ENCODE assay signal across 23 cellular contexts in the genomic region with DNA sequence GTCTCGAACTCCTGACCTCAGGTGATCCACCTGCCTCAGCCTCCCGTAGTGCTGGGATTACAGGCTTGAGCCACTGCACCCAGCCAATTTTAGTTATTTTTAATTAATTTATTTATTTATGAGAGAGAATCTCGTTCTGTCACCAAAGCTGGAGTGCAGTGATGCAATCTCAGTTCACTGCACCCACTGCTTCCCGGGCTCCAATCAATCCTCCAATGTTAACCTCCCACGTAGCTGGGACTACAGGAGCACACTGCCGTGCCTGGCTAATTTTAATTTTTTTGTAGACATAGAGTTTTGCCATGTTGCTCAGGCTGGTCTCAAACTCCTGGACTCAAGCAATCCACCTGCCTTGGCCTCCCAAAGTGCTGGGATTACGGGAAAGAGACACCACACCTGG.
DNase-seq lines count a peak whose midpoint lies in the region; ATAC-seq and TF ChIP-seq lines count a peak whose summit lies in the region.
"Had no signal": no experiment of that assay in that cellular context is flagged by ENCODE, and none has a peak within 500 bp of the region (broad histone marks: within the 10 kb centered on the region; RNA-seq: fewer than 3 reads in every experiment).

No MANE protein-coding gene starts in this region.

- no peak for TF ChIP-seq CTCF in IMR-90 (conservative IDR thresholded peaks at IDR 0.05; ENCODE audit: low read depth, low read length)
- no peak for TF ChIP-seq CTCF in dorsolateral prefrontal cortex (IDR thresholded peaks at IDR 0.05 in 54 of 56, conservative IDR thresholded peaks at IDR 0.05 in 2 of 56; ENCODE audit: low read depth in 1 of 56, partially characterized antibody in 56 of 56)
- TF ChIP-seq CTCF in nephron progenitor cell (IDR thresholded peaks at IDR 0.05): no peak
- no peak for TF ChIP-seq CTCF in spleen (IDR thresholded peaks at IDR 0.05 in 8 of 11, conservative IDR thresholded peaks at IDR 0.05 in 3 of 11)

- H3K18ac ChIP-seq in IMR-90 (ENCODE audit: low read depth, low read length): no peak overlapping the region

- no peak overlapping the region for H2AK5ac ChIP-seq in IMR-90 (ENCODE audit: low read depth, low read length)

- H3K9me3 ChIP-seq in IMR-90 (ENCODE audit: control insufficient read depth, insufficient read depth, low read length) (no peaks in the 10 kb centered on the region), spleen (no peaks in the 10 kb centered on the region)
- H3K9me3 ChIP-seq: BE2C had no signal

- peak overlapping the region; percentile 20; the same call in 1 of the 2 replicates for H3K23ac ChIP-seq in IMR-90 (ENCODE audit: low read depth, low read length)

- no peak for TF ChIP-seq POLR2A in IMR-90 (IDR thresholded peaks at IDR 0.05; ENCODE audit: low read depth, low read length)
- TF ChIP-seq POLR2A in spleen (IDR thresholded peaks at IDR 0.05): no peak

- TF ChIP-seq RAD21 in IMR-90 (IDR thresholded peaks at IDR 0.05; ENCODE audit: low read length): no peak

- peaks cover 8% of the 10 kb centered on the region for H3K9me3 Mint-ChIP-seq in nephron progenitor cell
- H3K9me3 Mint-ChIP-seq: CD14-positive monocyte; CD4-positive, alpha-beta memory T cell; CD4-positive, CD25-positive, alpha-beta regulatory T cell; CD8-positive, alpha-beta memory T cell had no signal

- no peak overlapping the region for H3K4ac ChIP-seq in IMR-90 (ENCODE audit: low read depth, low read length)

- H4K5ac ChIP-seq in IMR-90 (ENCODE audit: low read depth, low read length): no peak overlapping the region

- intact Hi-C loops in IMR-90 (cut with micrococcal nuclease) (no loop called here), dorsolateral prefrontal cortex (cut with DNase I) (no loop called here), spleen (cut with DNase I; ENCODE audit: low total_unique reads) (no loop called here)

- peaks cover 19% of the 10 kb centered on the region for H3K4me1 ChIP-seq in IMR-90 (ENCODE audit: control insufficient read depth, insufficient read depth, low read length)
- peaks cover 0 to 56% (median 33%) of the 10 kb centered on the region in 6 donors for H3K4me1 ChIP-seq in spleen

- no peak overlapping the region for H2BK120ac ChIP-seq in IMR-90 (ENCODE audit: low read depth, low read length)

- no peak overlapping the region for H3K56ac ChIP-seq in IMR-90 (ENCODE audit: extremely low read depth, insufficient read depth, low read length)

- H2BK20ac ChIP-seq in IMR-90 (ENCODE audit: low read depth, low read length): no peak overlapping the region

- H3K79me1 ChIP-seq in IMR-90 (ENCODE audit: low read depth in 1 of 2, low read length in 2 of 2): peaks cover 26 to 58% of the 10 kb centered on the region in 2 experiments

- dilution Hi-C loops in IMR-90 (cut with HindIII; ENCODE audit: low sequenced_read_pairs, unreplicated experiment): no loop called here

- H2AFZ ChIP-seq in IMR-90 (replicated peaks; ENCODE audit: low read length, poor library complexity): no peak overlapping the region

- no peak overlapping the region for H3K4me2 ChIP-seq in IMR-90 (ENCODE audit: low read depth, low read length)
- H3K4me2 ChIP-seq: BLaER1 had no signal

- H3K27me3 ChIP-seq in IMR-90 (ENCODE audit: control insufficient read depth, insufficient read depth, low read length) (no peaks in the 10 kb centered on the region), dorsolateral prefrontal cortex (no peaks in the 10 kb centered on the region), spleen (replicated peaks in 1 of 7) (no peaks in the 10 kb centered on the region)
- H3K27me3 ChIP-seq: BE2C, BLaER1 had no signal

- no peak overlapping the region for H2BK15ac ChIP-seq in IMR-90 (ENCODE audit: low read depth, low read length)

- no peak overlapping the region for H3K27ac ChIP-seq in IMR-90 (ENCODE audit: insufficient read depth, low read length)
- H3K27ac ChIP-seq in dorsolateral prefrontal cortex: peak overlapping the region in 50 of 59 donors; percentile 14 to 98 (median 92)
- H3K27ac ChIP-seq in spleen: no peak overlapping the region
- H3K27ac ChIP-seq: BLaER1 had no signal

- BruUV-seq in IMR-90 (replicated peaks; lab: Mats Ljungman, UMichigan): no TSS peak

- CTCF ChIA-PET in IMR-90 (lab: Yijun Ruan, JAX): no interaction called here

- H3K9me1 ChIP-seq in IMR-90 (ENCODE audit: insufficient read depth, low read length): peaks cover 8% of the 10 kb centered on the region

- no peak for ATAC-seq in IMR-90 (ENCODE audit: low read depth)
- ATAC-seq: GM12878 had no signal

- no peaks in the 10 kb centered on the region for H3K36me3 ChIP-seq in IMR-90 (ENCODE audit: control insufficient read depth, insufficient read depth, low read length)
- H3K36me3 ChIP-seq in spleen: no peaks in the 10 kb centered on the region
- H3K36me3 ChIP-seq: BE2C had no signal

- DNase-seq in IMR-90: no peak
- DNase-seq in dorsolateral prefrontal cortex: no peak
- DNase-seq in nephron progenitor cell: no peak
- DNase-seq in NK-92 (lab: John Stamatoyannopoulos, UW; ENCODE audit: unreplicated experiment): no peak
- DNase-seq in spleen: no peak
- DNase-seq in T1000 (lab: John Stamatoyannopoulos, UW): no peak
- DNase-seq: 8988T; ACHN; BE2C; CD4-positive, alpha-beta memory T cell; CD4-positive, CD25-positive, alpha-beta regulatory T cell; CD8-positive, alpha-beta memory T cell; COR-L47; DMS 273 treated with DMSO at 0.1 percent for 48 hours; DMS153; DMS53; DMS79; DND-41; EL; GDM1 had no signal

- in situ Hi-C loops in IMR-90 (cut with MboI; ENCODE audit: low sequenced_read_pairs): no loop called here

- H4K91ac ChIP-seq in IMR-90 (ENCODE audit: insufficient read depth, low read depth, low read length): no peak overlapping the region

- H3K9ac ChIP-seq in IMR-90 (ENCODE audit: low read depth, low read length): no peak overlapping the region
- H3K9ac ChIP-seq: BLaER1 had no signal

- no peak overlapping the region for H2AK9ac ChIP-seq in IMR-90 (replicated peaks; ENCODE audit: low read depth, low read length, poor library complexity)

- peaks cover 15% of the 10 kb centered on the region for H3K36me3 Mint-ChIP-seq in nephron progenitor cell (ENCODE audit: low read depth)

- H2BK5ac ChIP-seq in IMR-90 (ENCODE audit: low read depth, low read length, poor library complexity, severe bottlenecking): no peak overlapping the region

- peak overlapping the region; percentile 74 for H3K27ac Mint-ChIP-seq in nephron progenitor cell

- WGBS in IMR-90 (ENCODE audit: extremely low coverage in 2 of 2, insufficient read length in 1 of 2), 2 experiments: no CpG with 5 or more reads among the region's 7 CpGs
- WGBS in spleen, 5 donors: 93 to 98% (median 95%) methylated on average over 7 of the region's 7 CpGs

- POLR2A ChIA-PET in IMR-90 (lab: Charles Lee; ENCODE audit: unreplicated experiment): no interaction called here

- H3K27me3 Mint-ChIP-seq in nephron progenitor cell (ENCODE audit: low read depth, poor library complexity): peaks cover 6% of the 10 kb centered on the region
- H3K27me3 Mint-ChIP-seq: CD4-positive, alpha-beta memory T cell; CD4-positive, CD25-positive, alpha-beta regulatory T cell; CD8-positive, alpha-beta memory T cell had no signal

- H4K8ac ChIP-seq in IMR-90 (ENCODE audit: low read depth in 2 of 2, low read length in 2 of 2): no peak overlapping the region

- no peak overlapping the region for H3K4me3 Mint-ChIP-seq in nephron progenitor cell
- H3K4me3 Mint-ChIP-seq: CD14-positive monocyte; CD4-positive, CD25-positive, alpha-beta regulatory T cell had no signal

- no peak overlapping the region for H3K14ac ChIP-seq in IMR-90 (replicated peaks; ENCODE audit: low read depth, low read length)

- H4K20me1 ChIP-seq in IMR-90 (ENCODE audit: insufficient read depth, low read length): peaks cover 32% of the 10 kb centered on the region; the same call in 1 of the 2 replicates

- H3K4me3 ChIP-seq in IMR-90 (ENCODE audit: insufficient read depth, low read depth, low read length) (no peak overlapping the region), dorsolateral prefrontal cortex (no peak overlapping the region), spleen (no peak overlapping the region)
- H3K4me3 ChIP-seq: BLaER1, GM12878 had no signal

- H3K4me1 Mint-ChIP-seq in nephron progenitor cell: peaks cover 79% of the 10 kb centered on the region

TF ChIP-seq in IMR-90, 13 proteins besides CTCF, POLR2A, EP300 and RAD21:
- TF ChIP-seq BHLHE40 (IDR thresholded peaks at IDR 0.05; ENCODE audit: low read depth, low read length) (no peak), FOS (IDR thresholded peaks at IDR 0.05; ENCODE audit: low read depth, low read length) (no peak), CEBPB (IDR thresholded peaks at IDR 0.05; ENCODE audit: low read depth, low read length) (0 out of 2 replicates have a peak, but pooled peaks have one; percentile 24), RCOR1 (IDR thresholded peaks at IDR 0.05; ENCODE audit: insufficient replicate concordance, low read length) (no peak)
- TF ChIP-seq, protein P1, sequence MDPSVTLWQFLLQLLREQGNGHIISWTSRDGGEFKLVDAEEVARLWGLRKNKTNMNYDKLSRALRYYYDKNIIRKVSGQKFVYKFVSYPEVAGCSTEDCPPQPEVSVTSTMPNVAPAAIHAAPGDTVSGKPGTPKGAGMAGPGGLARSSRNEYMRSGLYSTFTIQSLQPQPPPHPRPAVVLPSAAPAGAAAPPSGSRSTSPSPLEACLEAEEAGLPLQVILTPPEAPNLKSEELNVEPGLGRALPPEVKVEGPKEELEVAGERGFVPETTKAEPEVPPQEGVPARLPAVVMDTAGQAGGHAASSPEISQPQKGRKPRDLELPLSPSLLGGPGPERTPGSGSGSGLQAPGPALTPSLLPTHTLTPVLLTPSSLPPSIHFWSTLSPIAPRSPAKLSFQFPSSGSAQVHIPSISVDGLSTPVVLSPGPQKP (IDR thresholded peaks at IDR 0.05; ENCODE audit: borderline replicate concordance, low read depth, low read length): no peak

Comparison
In these comparisons a context has a peak if more than half of its experiments do, and no peak if none do; other contexts are left out.
1. H3K27ac ChIP-seq: peak in dorsolateral prefrontal cortex (50 of 59); none in IMR-90 (single experiment) and spleen (0 of 8).